20 cellular contexts compared by ENCODE assay signal in the genomic region with DNA sequence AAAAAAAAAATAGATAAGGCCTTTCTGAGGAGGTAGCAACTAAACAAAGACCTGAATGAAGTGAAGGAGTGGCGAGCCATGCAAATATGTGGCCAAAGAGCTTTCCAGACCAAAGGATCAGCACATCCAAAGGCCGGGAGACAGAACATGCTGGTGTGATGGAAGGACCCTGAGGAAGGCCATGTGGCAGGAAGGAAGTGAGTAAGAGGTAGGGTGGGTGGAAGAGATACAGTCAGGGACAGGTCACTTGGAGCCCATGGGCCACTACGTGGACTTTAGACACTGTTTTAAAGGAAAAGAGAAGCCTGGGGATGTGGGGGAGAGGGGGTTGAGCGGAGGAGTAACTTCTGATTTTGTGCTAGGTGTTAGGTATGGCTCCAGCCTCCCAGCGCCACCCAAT. TPM values are rescaled to one million over a fixed set of nuclear protein-coding genes. Genes with fewer than 3 reads are reported as not detected.
A peak's percentile ranks its signal among the peaks of the same experiment; 100 is the strongest.
DNase-seq lines count a peak whose midpoint lies in the region; ATAC-seq and TF ChIP-seq lines count a peak whose summit lies in the region.
"Had no signal": no experiment of that assay in that cellular context is flagged by ENCODE, and none has a peak within 500 bp of the region (broad histone marks: within the 10 kb centered on the region; RNA-seq: fewer than 3 reads in every experiment).

No MANE protein-coding gene starts in this region.

- peak overlapping the region; percentile 60 for H2AK9ac ChIP-seq in IMR-90 (replicated peaks; ENCODE audit: low read depth, low read length, poor library complexity)

- ATAC-seq in IMR-90 (ENCODE audit: low read depth), result no peak
- ATAC-seq in CD4-positive, alpha-beta T cell (ENCODE audit: poor library complexity), result no peak
- ATAC-seq: activated naive CD4-positive, alpha-beta T cell treated with anti-CD3 and anti-CD28 coated beads, Interleukin-2, amount 50 U/mL, for 72 hours had no signal

- intact Hi-C loops in IMR-90 (cut with micrococcal nuclease), result no loop called here
- intact Hi-C loops in CD4-positive, alpha-beta T cell (cut with DNase I, micrococcal nuclease), result no loop called here

- H4K5ac ChIP-seq in IMR-90 (ENCODE audit: low read depth, low read length), result peak overlapping the region; percentile 1; the same call in 1 of the 2 replicates

- peak overlapping the region; percentile 7; the same call in 1 of the 2 replicates for H3K27ac ChIP-seq in IMR-90 (ENCODE audit: insufficient read depth, low read length)
- no peak overlapping the region for H3K27ac ChIP-seq in CD4-positive, alpha-beta T cell (ENCODE audit: low read depth, low read length)
- H3K27ac ChIP-seq: breast epithelium, spleen, testis had no signal

- TF ChIP-seq CTCF in IMR-90 (conservative IDR thresholded peaks at IDR 0.05; ENCODE audit: low read depth, low read length) (no peak), chondrocyte (IDR thresholded peaks at IDR 0.05) (no peak)
- no peak for TF ChIP-seq CTCF in CD4-positive, alpha-beta T cell (IDR thresholded peaks at IDR 0.05)

- H2BK5ac ChIP-seq in IMR-90 (ENCODE audit: low read depth, low read length, poor library complexity, severe bottlenecking), result peak overlapping the region; percentile 71

- WGBS in IMR-90 (ENCODE audit: extremely low coverage in 2 of 2, insufficient read length in 1 of 2), 2 experiments, result 54% methylated on average over 3 of the region's 5 CpGs; no CpG with 5 or more reads in 1 of the 2 experiments

- H2AK5ac ChIP-seq in IMR-90 (ENCODE audit: low read depth, low read length), result peak overlapping the region; percentile 84

- H3K79me1 ChIP-seq in IMR-90 (ENCODE audit: low read depth in 1 of 2, low read length in 2 of 2), result peaks cover 19 to 75% of the 10 kb centered on the region in 2 experiments

- H3K36me3 Mint-ChIP-seq in chondrocyte (ENCODE audit: low read depth), result no peaks in the 10 kb centered on the region
- H3K36me3 Mint-ChIP-seq in CD4-positive, alpha-beta T cell (ENCODE audit: low read depth), result no peaks in the 10 kb centered on the region
- H3K36me3 Mint-ChIP-seq: activated naive CD4-positive, alpha-beta T cell treated with anti-CD3 and anti-CD28 coated beads, Interleukin-2, amount 50 U/mL, for 72 hours had no signal

- H3K9ac ChIP-seq in IMR-90 (ENCODE audit: low read depth, low read length), result no peak overlapping the region

- H3K9me3 Mint-ChIP-seq in chondrocyte (ENCODE audit: low read depth), result no peaks in the 10 kb centered on the region
- H3K9me3 Mint-ChIP-seq in CD4-positive, alpha-beta T cell, result no peaks in the 10 kb centered on the region
- H3K9me3 Mint-ChIP-seq: activated naive CD4-positive, alpha-beta T cell treated with anti-CD3 and anti-CD28 coated beads, Interleukin-2, amount 50 U/mL, for 72 hours; nephron progenitor cell had no signal

- H3K18ac ChIP-seq in IMR-90 (ENCODE audit: low read depth, low read length), result no peak overlapping the region; the same call in 1 of the 2 replicates

- no peak for TF ChIP-seq POLR2A in IMR-90 (IDR thresholded peaks at IDR 0.05; ENCODE audit: low read depth, low read length)

- peak overlapping the region; percentile 77 for H2AFZ ChIP-seq in IMR-90 (replicated peaks; ENCODE audit: low read length, poor library complexity)

- no peaks in the 10 kb centered on the region for H3K36me3 ChIP-seq in IMR-90 (ENCODE audit: control insufficient read depth, insufficient read depth, low read length)
- H3K36me3 ChIP-seq: breast epithelium, spleen had no signal

- CTCF ChIA-PET in IMR-90 (lab: Yijun Ruan, JAX), result no interaction called here
- CTCF ChIA-PET in CD4-positive, alpha-beta T cell (lab: Charles Lee), result no interaction called here

- H3K56ac ChIP-seq in IMR-90 (ENCODE audit: extremely low read depth, insufficient read depth, low read length), result no peak overlapping the region

- H4K20me1 ChIP-seq in IMR-90 (ENCODE audit: insufficient read depth, low read length), result no peaks in the 10 kb centered on the region

- H3K14ac ChIP-seq in IMR-90 (replicated peaks; ENCODE audit: low read depth, low read length), result peak overlapping the region; percentile 61

- H3K4me3 ChIP-seq in IMR-90 (ENCODE audit: insufficient read depth, low read depth, low read length), result no peak overlapping the region
- H3K4me3 ChIP-seq: breast epithelium, spleen, testis had no signal

- H3K9me3 ChIP-seq in IMR-90 (ENCODE audit: control insufficient read depth, insufficient read depth, low read length), result no peaks in the 10 kb centered on the region
- no peaks in the 10 kb centered on the region for H3K9me3 ChIP-seq in CD4-positive, alpha-beta T cell (ENCODE audit: control insufficient read depth, low read length)
- H3K9me3 ChIP-seq: breast epithelium, spleen, testis had no signal

- H4K8ac ChIP-seq in IMR-90 (ENCODE audit: low read depth in 2 of 2, low read length in 2 of 2), result peak overlapping the region; percentile 14 to 65; a peak in 3 of 4 replicates

- H3K4me3 Mint-ChIP-seq in chondrocyte (ENCODE audit: unreplicated experiment), result no peak overlapping the region
- H3K4me3 Mint-ChIP-seq in CD4-positive, alpha-beta T cell, result no peak overlapping the region
- H3K4me3 Mint-ChIP-seq: memory B cell, nephron progenitor cell had no signal

- peak overlapping the region; percentile 65; the same call in 1 of the 2 replicates for H2BK20ac ChIP-seq in IMR-90 (ENCODE audit: low read depth, low read length)

- DNase-seq in ELR (ENCODE audit: low read depth), result peak; percentile 88
- DNase-seq in IMR-90, result peak; percentile 71
- no peak for DNase-seq in chondrocyte (ENCODE audit: low spot score)
- peak; percentile 60 to 76 for DNase-seq in lung microvascular endothelial cell (ENCODE audit: low read depth in 2 of 2)
- no peak for DNase-seq in activated CD4-positive, alpha-beta T cell treated with anti-CD3 and anti-CD28 coated beads for 48 hours
- no peak for DNase-seq in CD4-positive, alpha-beta T cell
- DNase-seq in stimulated activated CD8-positive, alpha-beta memory T cell treated with anti-CD3 and anti-CD28 coated beads, Interleukin-4, amount 100 ng/mL, for 48 hours, result no peak
- no peak for DNase-seq in retina
- DNase-seq: activated CD4-positive, alpha-beta T cell treated with anti-CD3 and anti-CD28 coated beads, Interleukin-2, amount 50 U/mL, for 48 hours; activated T-cell treated with anti-CD3 and anti-CD28 coated beads for 4 hours; GDM1; NCI-H187; NCI-H345; nephron progenitor cell; RPMI8226; spleen; testis had no signal

- H2BK15ac ChIP-seq in IMR-90 (ENCODE audit: low read depth, low read length), result peak overlapping the region; percentile 53; the same call in 2 of the 3 replicates

- H3K27me3 Mint-ChIP-seq in chondrocyte (ENCODE audit: low read depth), result no peaks in the 10 kb centered on the region
- H3K27me3 Mint-ChIP-seq in CD4-positive, alpha-beta T cell, result no peaks in the 10 kb centered on the region

- peak overlapping the region; percentile 86 for H2BK120ac ChIP-seq in IMR-90 (ENCODE audit: low read depth, low read length)

- POLR2A ChIA-PET in IMR-90 (lab: Charles Lee; ENCODE audit: unreplicated experiment), result no interaction called here
- POLR2A ChIA-PET in CD4-positive, alpha-beta T cell (lab: Charles Lee), result no interaction called here

- H3K4me1 Mint-ChIP-seq in chondrocyte (ENCODE audit: low read depth), result peaks cover 42% of the 10 kb centered on the region
- H3K4me1 Mint-ChIP-seq in CD4-positive, alpha-beta T cell (ENCODE audit: low read depth), result no peaks in the 10 kb centered on the region

- in situ Hi-C loops in IMR-90 (cut with MboI; ENCODE audit: low sequenced_read_pairs), result no loop called here

- no TSS peak for BruUV-seq in IMR-90 (replicated peaks; lab: Mats Ljungman, UMichigan)

- peaks cover 21% of the 10 kb centered on the region for H3K9me1 ChIP-seq in IMR-90 (ENCODE audit: insufficient read depth, low read length)

- H3K23ac ChIP-seq in IMR-90 (ENCODE audit: low read depth, low read length), result peak overlapping the region; percentile 18; the same call in 1 of the 2 replicates

- peak overlapping the region; percentile 32 for H3K27ac Mint-ChIP-seq in chondrocyte (ENCODE audit: unreplicated experiment)
- no peak overlapping the region for H3K27ac Mint-ChIP-seq in CD4-positive, alpha-beta T cell
- H3K27ac Mint-ChIP-seq: activated naive CD4-positive, alpha-beta T cell treated with anti-CD3 and anti-CD28 coated beads, Interleukin-2, amount 50 U/mL, for 72 hours; memory B cell had no signal

- no peaks in the 10 kb centered on the region for H3K27me3 ChIP-seq in IMR-90 (ENCODE audit: control insufficient read depth, insufficient read depth, low read length)
- H3K27me3 ChIP-seq in CD4-positive, alpha-beta T cell (ENCODE audit: control insufficient read depth, insufficient read depth, low read length), result no peaks in the 10 kb centered on the region
- H3K27me3 ChIP-seq: breast epithelium, testis had no signal

- peaks cover 16% of the 10 kb centered on the region for H3K4me1 ChIP-seq in IMR-90 (ENCODE audit: control insufficient read depth, insufficient read depth, low read length)
- H3K4me1 ChIP-seq: breast epithelium had no signal

- peak overlapping the region; percentile 43; the same call in 1 of the 2 replicates for H4K91ac ChIP-seq in IMR-90 (ENCODE audit: insufficient read depth, low read depth, low read length)

- TF ChIP-seq RAD21 in IMR-90 (IDR thresholded peaks at IDR 0.05; ENCODE audit: low read length), result no peak

- dilution Hi-C loops in IMR-90 (cut with HindIII; ENCODE audit: low sequenced_read_pairs, unreplicated experiment), result no loop called here

- no peak overlapping the region for H3K4me2 ChIP-seq in IMR-90 (ENCODE audit: low read depth, low read length)

- H3K4ac ChIP-seq in IMR-90 (ENCODE audit: low read depth, low read length), result peak overlapping the region; percentile 82; the same call in 1 of the 2 replicates

TF ChIP-seq in IMR-90, 13 proteins besides CTCF, POLR2A, EP300 and RAD21:
- TF ChIP-seq MXI1 (IDR thresholded peaks at IDR 0.05; ENCODE audit: borderline replicate concordance, low read depth, low read length) (peak; percentile 28; the same call in 1 of the 2 replicates), FOS (IDR thresholded peaks at IDR 0.05; ENCODE audit: low read depth, low read length) (peak; percentile 13; the same call in 1 of the 2 replicates), RCOR1 (IDR thresholded peaks at IDR 0.05; ENCODE audit: insufficient replicate concordance, low read length) (no peak)
TF ChIP-seq in IMR-90: peak in this region for 2.

RNA-seq across cellular contexts. Expression of gene SPRY4, which starts 31.3 kb away (rescaled TPM):
- total RNA-seq in IMR-90 (2012; rRNA removed), result 8.4 and 10.3 TPM in 2 replicates
- polyA plus RNA-seq in IMR-90 (2012; rRNA removed), result 21.0 and 22.1 TPM in 2 replicates
- polyA plus RNA-seq in IMR-90 (2012; cell fraction: cytosol; rRNA removed), result 13.3 and 14.6 TPM in 2 replicates
- polyA plus RNA-seq in IMR-90 (2012; cell fraction: nucleus; rRNA removed; ENCODE audit: low replicate concordance), result 59.8 and 89.3 TPM in 2 replicates
- 5.3 to 9.6 TPM (median 8.3 TPM) in 3 replicates for total RNA-seq in chondrocyte
- 2.6 and 3.7 TPM in 2 replicates for total RNA-seq in lung microvascular endothelial cell
- under 1 TPM; 0.16 to 0.34 TPM for total RNA-seq in CD4-positive, alpha-beta T cell

Comparison
In these comparisons a context has a peak if more than half of its experiments do, and no peak if none do; other contexts are left out.
1. DNase-seq: peak in ELR (single experiment), IMR-90 (single experiment) and lung microvascular endothelial cell (2 of 2); none in chondrocyte (single experiment), activated CD4-positive, alpha-beta T cell treated with anti-CD3 and anti-CD28 coated beads for 48 hours (single experiment), CD4-positive, alpha-beta T cell (0 of 10), stimulated activated CD8-positive, alpha-beta memory T cell treated with anti-CD3 and anti-CD28 coated beads, Interleukin-4, amount 100 ng/mL, for 48 hours (single experiment) and retina (single experiment).